22 cellular contexts compared by ENCODE assay signal in the genomic region with DNA sequence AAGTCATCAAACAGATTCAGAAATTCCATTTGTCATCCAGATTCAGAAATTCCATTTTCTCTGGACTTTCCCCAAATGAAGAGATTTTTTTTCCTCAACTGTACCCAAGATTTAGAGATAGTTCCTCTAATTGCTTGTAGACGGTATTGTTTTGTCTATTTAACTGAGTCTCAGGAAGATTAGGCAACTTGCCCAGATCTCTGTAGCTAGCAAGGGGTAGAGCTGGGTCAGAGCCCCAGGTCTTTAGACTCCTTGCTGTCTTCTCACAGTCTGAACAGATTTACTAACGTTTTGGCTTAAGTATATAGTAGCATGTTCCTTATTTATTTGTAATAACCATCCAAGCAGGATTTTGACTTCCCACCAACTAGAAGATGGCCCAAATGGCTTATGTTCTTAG. TPM values are rescaled to one million over a fixed set of nuclear protein-coding genes. Genes with fewer than 3 reads are reported as not detected.
DNase-seq lines count a peak whose midpoint lies in the region; ATAC-seq and TF ChIP-seq lines count a peak whose summit lies in the region.
"Had no signal": no experiment of that assay in that cellular context is flagged by ENCODE, and none has a peak within 500 bp of the region (broad histone marks: within the 10 kb centered on the region; RNA-seq: fewer than 3 reads in every experiment).

No MANE protein-coding gene starts in this region.

- peaks cover 7% of the 10 kb centered on the region for H3K27me3 Mint-ChIP-seq in activated T-helper 1 cell treated with anti-CD3 and anti-CD28 coated beads, Interleukin-12 subunit alpha, Interleukin-12 subunit beta, Interleukin-2, Interleukin-4 antibody, amounts not matched to agents 30 ng/mL and 10 ng/mL and 1 ng/mL, durations not matched to agents 14 hours and 24 hours and 36 hours (ENCODE audit: insufficient read depth)

- no peaks in the 10 kb centered on the region for H3K4me1 Mint-ChIP-seq in activated T-helper 1 cell treated with anti-CD3 and anti-CD28 coated beads, Interleukin-12 subunit alpha, Interleukin-12 subunit beta, Interleukin-2, Interleukin-4 antibody, amounts not matched to agents 30 ng/mL and 10 ng/mL and 1 ng/mL, durations not matched to agents 14 hours and 24 hours and 36 hours (ENCODE audit: low read depth)

- no peak overlapping the region for H3K4me3 Mint-ChIP-seq in activated T-helper 1 cell treated with anti-CD3 and anti-CD28 coated beads, Interleukin-12 subunit alpha, Interleukin-12 subunit beta, Interleukin-2, Interleukin-4 antibody, amounts not matched to agents 30 ng/mL and 10 ng/mL and 1 ng/mL, durations not matched to agents 14 hours and 24 hours and 36 hours
- H3K4me3 Mint-ChIP-seq: CD4-positive, alpha-beta T cell; H9; HFFc6 had no signal

- no peak for TF ChIP-seq CTCF in AG10803 (conservative IDR thresholded peaks at IDR 0.05; ENCODE audit: low read length)
- no peak for TF ChIP-seq CTCF in fibroblast of villous mesenchyme (IDR thresholded peaks at IDR 0.05; ENCODE audit: insufficient read depth, low read depth, low read length)

- in situ Hi-C loops in G401 (cut with HindIII; ENCODE audit: low sequenced_read_pairs), result no loop called here

- H3K36me3 Mint-ChIP-seq in activated T-helper 1 cell treated with anti-CD3 and anti-CD28 coated beads, Interleukin-12 subunit alpha, Interleukin-12 subunit beta, Interleukin-2, Interleukin-4 antibody, amounts not matched to agents 30 ng/mL and 10 ng/mL and 1 ng/mL, durations not matched to agents 14 hours and 24 hours and 36 hours (ENCODE audit: low read depth), result peaks cover 16% of the 10 kb centered on the region

- H3K9me3 Mint-ChIP-seq in activated T-helper 1 cell treated with anti-CD3 and anti-CD28 coated beads, Interleukin-12 subunit alpha, Interleukin-12 subunit beta, Interleukin-2, Interleukin-4 antibody, amounts not matched to agents 30 ng/mL and 10 ng/mL and 1 ng/mL, durations not matched to agents 14 hours and 24 hours and 36 hours, result no peaks in the 10 kb centered on the region
- H3K9me3 Mint-ChIP-seq: CD4-positive, alpha-beta T cell; HFFc6 had no signal

- H3K4me3 ChIP-seq in AG10803 (ENCODE audit: low read length) (no peak overlapping the region), fibroblast of villous mesenchyme (ENCODE audit: low read depth, low read length) (no peak overlapping the region)
- H3K4me3 ChIP-seq: BLaER1, K562 had no signal

- intact Hi-C loops in activated T-helper 1 cell treated with anti-CD3 and anti-CD28 coated beads, Interleukin-12 subunit alpha, Interleukin-12 subunit beta, Interleukin-2, Interleukin-4 antibody, amounts not matched to agents 30 ng/mL and 10 ng/mL and 1 ng/mL, durations not matched to agents 14 hours and 24 hours and 36 hours (cut with micrococcal nuclease), result no loop called here

- H3K27ac Mint-ChIP-seq in activated T-helper 1 cell treated with anti-CD3 and anti-CD28 coated beads, Interleukin-12 subunit alpha, Interleukin-12 subunit beta, Interleukin-2, Interleukin-4 antibody, amounts not matched to agents 30 ng/mL and 10 ng/mL and 1 ng/mL, durations not matched to agents 14 hours and 24 hours and 36 hours, result no peak overlapping the region
- H3K27ac Mint-ChIP-seq: CD4-positive, alpha-beta T cell; HFFc6 had no signal

- ATAC-seq in SK-N-SH treated with all-trans-retinoic acid at 6 μM for 48 hours (peak; percentile 77), GM21381 (IDR thresholded peaks at IDR 0.05; ENCODE audit: unreplicated experiment) (no peak), GM18858 (IDR thresholded peaks at IDR 0.05; ENCODE audit: unreplicated experiment) (no peak)
- ATAC-seq: K562, Right ventricle myocardium inferior had no signal

- peak; percentile 36 for DNase-seq in AG10803 (ENCODE audit: low read depth)
- peak; percentile 35 for DNase-seq in G401 (ENCODE audit: low spot score)
- peak; percentile 48 for DNase-seq in fibroblast of villous mesenchyme (ENCODE audit: low read depth)
- DNase-seq in activated T-helper 1 cell treated with anti-CD3 and anti-CD28 coated beads, Interleukin-12 subunit alpha, Interleukin-12 subunit beta, Interleukin-2, Interleukin-4 antibody, amounts not matched to agents 30 ng/mL and 10 ng/mL and 1 ng/mL, durations not matched to agents 14 hours and 24 hours and 36 hours (ENCODE audit: low spot score), result no peak
- DNase-seq: CD4-positive, alpha-beta T cell; COR-L47; DMS153; GF-D8; H9; HFFc6; MM.1S; NCI-H1048; NCI-H1417 treated with DMSO at 0.1 percent for 48 hours; NCI-H187; NCI-H2227 treated with DMSO at 0.1 percent for 48 hours; NCI-H510A had no signal

TF ChIP-seq in SK-N-SH treated with all-trans-retinoic acid at 6 μM for 48 hours, 23 proteins besides CTCF, POLR2A, EP300 and RAD21:
- no peak for TF ChIP-seq ZNF8 (CRISPR knock-in tag; IDR thresholded peaks at IDR 0.05)
- TF ChIP-seq, protein P1, sequence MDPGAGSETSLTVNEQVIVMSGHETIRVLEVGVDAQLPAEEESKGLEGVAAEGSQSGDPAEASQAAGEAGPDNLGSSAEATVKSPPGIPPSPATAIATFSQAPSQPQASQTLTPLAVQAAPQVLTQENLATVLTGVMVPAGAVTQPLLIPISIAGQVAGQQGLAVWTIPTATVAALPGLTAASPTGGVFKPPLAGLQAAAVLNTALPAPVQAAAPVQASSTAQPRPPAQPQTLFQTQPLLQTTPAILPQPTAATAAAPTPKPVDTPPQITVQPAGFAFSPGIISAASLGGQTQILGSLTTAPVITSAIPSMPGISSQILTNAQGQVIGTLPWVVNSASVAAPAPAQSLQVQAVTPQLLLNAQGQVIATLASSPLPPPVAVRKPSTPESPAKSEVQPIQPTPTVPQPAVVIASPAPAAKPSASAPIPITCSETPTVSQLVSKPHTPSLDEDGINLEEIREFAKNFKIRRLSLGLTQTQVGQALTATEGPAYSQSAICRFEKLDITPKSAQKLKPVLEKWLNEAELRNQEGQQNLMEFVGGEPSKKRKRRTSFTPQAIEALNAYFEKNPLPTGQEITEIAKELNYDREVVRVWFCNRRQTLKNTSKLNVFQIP (CRISPR knock-in tag; IDR thresholded peaks at IDR 0.05; ENCODE audit: borderline replicate concordance, low read depth), result no peak
- no peak for TF ChIP-seq BACH2 (CRISPR knock-in tag; IDR thresholded peaks at IDR 0.05; ENCODE audit: borderline replicate concordance)
- peak; percentile 42 for TF ChIP-seq ISL1 (CRISPR knock-in tag; IDR thresholded peaks at IDR 0.05)
- no peak for TF ChIP-seq ARNTL (CRISPR knock-in tag; IDR thresholded peaks at IDR 0.05; ENCODE audit: borderline replicate concordance, low read depth)

RNA-seq across cellular contexts. Expression of a gene that starts 34.2 kb away (rescaled TPM):
- 19.9 and 20.3 TPM in 2 replicates for total RNA-seq in G401 (2014; rRNA removed; shearing (Covaris generic))
- total RNA-seq in fibroblast of villous mesenchyme, result 49.6 and 64.8 TPM in 2 replicates
- total RNA-seq in activated T-helper 1 cell treated with anti-CD3 and anti-CD28 coated beads, Interleukin-12 subunit alpha, Interleukin-12 subunit beta, Interleukin-2, Interleukin-4 antibody, amounts not matched to agents 30 ng/mL and 10 ng/mL and 1 ng/mL, durations not matched to agents 14 hours and 24 hours and 36 hours, result 18.9 and 19.2 TPM in 2 replicates
